1 cellular context compared by ENCODE assay signal in the genomic region with DNA sequence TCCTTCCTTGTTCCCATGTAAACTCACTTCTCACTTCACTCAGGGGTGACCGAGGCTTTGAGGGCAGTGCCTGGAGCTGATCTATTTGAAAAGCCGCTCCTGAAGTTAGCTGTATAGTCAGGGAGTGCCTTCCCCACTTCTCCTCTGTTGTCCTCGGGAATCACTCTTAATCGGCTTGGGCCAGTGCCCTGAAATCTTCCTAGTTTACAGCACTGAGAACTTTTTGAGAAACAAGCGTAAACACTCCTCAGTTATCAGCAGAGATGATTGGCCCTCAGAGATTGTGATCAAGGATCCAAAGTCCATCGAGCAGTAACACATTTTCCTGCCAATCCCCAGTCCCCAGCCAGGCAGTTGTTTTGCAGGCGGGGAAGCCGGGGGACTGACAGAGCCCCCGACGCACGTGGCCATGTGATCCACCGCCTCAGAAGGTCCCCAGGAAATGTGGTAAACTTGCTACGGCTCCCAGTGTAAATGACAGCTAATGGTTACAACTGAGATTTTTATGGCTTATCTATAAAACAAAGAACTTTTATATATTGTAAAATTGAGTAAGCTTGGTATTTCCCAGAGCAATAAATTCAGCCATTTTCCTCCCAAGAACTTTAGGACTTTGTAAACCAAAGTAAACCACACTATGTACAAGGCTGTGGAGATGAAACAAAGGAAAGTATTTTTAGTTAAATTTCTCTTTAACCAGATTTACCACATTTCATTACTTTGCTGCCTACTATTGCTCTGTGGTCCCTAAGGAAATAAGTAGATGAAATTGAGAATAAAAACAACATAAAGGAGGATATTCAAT.
TF ChIP-seq lines count a peak whose summit lies in the region.

No MANE protein-coding gene starts in this region.

TF ChIP-seq in HepG2, 621 proteins besides CTCF, POLR2A, EP300 and RAD21 (continued from another document and continues in another):
- TF ChIP-seq HNF4A (CRISPR knock-in tag; IDR thresholded peaks at IDR 0.05) = peak; percentile 92
- TF ChIP-seq, protein P1, sequence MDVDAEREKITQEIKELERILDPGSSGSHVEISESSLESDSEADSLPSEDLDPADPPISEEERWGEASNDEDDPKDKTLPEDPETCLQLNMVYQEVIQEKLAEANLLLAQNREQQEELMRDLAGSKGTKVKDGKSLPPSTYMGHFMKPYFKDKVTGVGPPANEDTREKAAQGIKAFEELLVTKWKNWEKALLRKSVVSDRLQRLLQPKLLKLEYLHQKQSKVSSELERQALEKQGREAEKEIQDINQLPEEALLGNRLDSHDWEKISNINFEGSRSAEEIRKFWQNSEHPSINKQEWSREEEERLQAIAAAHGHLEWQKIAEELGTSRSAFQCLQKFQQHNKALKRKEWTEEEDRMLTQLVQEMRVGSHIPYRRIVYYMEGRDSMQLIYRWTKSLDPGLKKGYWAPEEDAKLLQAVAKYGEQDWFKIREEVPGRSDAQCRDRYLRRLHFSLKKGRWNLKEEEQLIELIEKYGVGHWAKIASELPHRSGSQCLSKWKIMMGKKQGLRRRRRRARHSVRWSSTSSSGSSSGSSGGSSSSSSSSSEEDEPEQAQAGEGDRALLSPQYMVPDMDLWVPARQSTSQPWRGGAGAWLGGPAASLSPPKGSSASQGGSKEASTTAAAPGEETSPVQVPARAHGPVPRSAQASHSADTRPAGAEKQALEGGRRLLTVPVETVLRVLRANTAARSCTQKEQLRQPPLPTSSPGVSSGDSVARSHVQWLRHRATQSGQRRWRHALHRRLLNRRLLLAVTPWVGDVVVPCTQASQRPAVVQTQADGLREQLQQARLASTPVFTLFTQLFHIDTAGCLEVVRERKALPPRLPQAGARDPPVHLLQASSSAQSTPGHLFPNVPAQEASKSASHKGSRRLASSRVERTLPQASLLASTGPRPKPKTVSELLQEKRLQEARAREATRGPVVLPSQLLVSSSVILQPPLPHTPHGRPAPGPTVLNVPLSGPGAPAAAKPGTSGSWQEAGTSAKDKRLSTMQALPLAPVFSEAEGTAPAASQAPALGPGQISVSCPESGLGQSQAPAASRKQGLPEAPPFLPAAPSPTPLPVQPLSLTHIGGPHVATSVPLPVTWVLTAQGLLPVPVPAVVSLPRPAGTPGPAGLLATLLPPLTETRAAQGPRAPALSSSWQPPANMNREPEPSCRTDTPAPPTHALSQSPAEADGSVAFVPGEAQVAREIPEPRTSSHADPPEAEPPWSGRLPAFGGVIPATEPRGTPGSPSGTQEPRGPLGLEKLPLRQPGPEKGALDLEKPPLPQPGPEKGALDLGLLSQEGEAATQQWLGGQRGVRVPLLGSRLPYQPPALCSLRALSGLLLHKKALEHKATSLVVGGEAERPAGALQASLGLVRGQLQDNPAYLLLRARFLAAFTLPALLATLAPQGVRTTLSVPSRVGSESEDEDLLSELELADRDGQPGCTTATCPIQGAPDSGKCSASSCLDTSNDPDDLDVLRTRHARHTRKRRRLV (CRISPR knock-in tag; IDR thresholded peaks at IDR 0.05) = 0 out of 2 replicates have a peak, but pooled peaks have one; percentile 47
- TF ChIP-seq, protein P2, sequence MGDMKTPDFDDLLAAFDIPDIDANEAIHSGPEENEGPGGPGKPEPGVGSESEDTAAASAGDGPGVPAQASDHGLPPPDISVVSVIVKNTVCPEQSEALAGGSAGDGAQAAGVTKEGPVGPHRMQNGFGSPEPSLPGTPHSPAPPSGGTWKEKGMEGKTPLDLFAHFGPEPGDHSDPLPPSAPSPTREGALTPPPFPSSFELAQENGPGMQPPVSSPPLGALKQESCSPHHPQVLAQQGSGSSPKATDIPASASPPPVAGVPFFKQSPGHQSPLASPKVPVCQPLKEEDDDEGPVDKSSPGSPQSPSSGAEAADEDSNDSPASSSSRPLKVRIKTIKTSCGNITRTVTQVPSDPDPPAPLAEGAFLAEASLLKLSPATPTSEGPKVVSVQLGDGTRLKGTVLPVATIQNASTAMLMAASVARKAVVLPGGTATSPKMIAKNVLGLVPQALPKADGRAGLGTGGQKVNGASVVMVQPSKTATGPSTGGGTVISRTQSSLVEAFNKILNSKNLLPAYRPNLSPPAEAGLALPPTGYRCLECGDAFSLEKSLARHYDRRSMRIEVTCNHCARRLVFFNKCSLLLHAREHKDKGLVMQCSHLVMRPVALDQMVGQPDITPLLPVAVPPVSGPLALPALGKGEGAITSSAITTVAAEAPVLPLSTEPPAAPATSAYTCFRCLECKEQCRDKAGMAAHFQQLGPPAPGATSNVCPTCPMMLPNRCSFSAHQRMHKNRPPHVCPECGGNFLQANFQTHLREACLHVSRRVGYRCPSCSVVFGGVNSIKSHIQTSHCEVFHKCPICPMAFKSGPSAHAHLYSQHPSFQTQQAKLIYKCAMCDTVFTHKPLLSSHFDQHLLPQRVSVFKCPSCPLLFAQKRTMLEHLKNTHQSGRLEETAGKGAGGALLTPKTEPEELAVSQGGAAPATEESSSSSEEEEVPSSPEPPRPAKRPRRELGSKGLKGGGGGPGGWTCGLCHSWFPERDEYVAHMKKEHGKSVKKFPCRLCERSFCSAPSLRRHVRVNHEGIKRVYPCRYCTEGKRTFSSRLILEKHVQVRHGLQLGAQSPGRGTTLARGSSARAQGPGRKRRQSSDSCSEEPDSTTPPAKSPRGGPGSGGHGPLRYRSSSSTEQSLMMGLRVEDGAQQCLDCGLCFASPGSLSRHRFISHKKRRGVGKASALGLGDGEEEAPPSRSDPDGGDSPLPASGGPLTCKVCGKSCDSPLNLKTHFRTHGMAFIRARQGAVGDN (CRISPR knock-in tag; IDR thresholded peaks at IDR 0.05) = peak; percentile 81
- peak; percentile 52; the same call in 1 of the 2 replicates for TF ChIP-seq SIN3A (IDR thresholded peaks at IDR 0.05; ENCODE audit: borderline replicate concordance, low read depth, low read length)
- TF ChIP-seq, protein P3, sequence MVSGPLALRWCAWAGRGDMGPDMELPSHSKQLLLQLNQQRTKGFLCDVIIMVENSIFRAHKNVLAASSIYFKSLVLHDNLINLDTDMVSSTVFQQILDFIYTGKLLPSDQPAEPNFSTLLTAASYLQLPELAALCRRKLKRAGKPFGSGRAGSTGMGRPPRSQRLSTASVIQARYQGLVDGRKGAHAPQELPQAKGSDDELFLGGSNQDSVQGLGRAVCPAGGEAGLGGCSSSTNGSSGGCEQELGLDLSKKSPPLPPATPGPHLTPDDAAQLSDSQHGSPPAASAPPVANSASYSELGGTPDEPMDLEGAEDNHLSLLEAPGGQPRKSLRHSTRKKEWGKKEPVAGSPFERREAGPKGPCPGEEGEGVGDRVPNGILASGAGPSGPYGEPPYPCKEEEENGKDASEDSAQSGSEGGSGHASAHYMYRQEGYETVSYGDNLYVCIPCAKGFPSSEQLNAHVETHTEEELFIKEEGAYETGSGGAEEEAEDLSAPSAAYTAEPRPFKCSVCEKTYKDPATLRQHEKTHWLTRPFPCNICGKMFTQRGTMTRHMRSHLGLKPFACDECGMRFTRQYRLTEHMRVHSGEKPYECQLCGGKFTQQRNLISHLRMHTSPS (CRISPR knock-in tag; IDR thresholded peaks at IDR 0.05; ENCODE audit: low read depth) = no peak
- no peak for TF ChIP-seq POLR2AphosphoS2 (IDR thresholded peaks at IDR 0.05; ENCODE audit: low read depth, low read length)
- TF ChIP-seq, protein P4, sequence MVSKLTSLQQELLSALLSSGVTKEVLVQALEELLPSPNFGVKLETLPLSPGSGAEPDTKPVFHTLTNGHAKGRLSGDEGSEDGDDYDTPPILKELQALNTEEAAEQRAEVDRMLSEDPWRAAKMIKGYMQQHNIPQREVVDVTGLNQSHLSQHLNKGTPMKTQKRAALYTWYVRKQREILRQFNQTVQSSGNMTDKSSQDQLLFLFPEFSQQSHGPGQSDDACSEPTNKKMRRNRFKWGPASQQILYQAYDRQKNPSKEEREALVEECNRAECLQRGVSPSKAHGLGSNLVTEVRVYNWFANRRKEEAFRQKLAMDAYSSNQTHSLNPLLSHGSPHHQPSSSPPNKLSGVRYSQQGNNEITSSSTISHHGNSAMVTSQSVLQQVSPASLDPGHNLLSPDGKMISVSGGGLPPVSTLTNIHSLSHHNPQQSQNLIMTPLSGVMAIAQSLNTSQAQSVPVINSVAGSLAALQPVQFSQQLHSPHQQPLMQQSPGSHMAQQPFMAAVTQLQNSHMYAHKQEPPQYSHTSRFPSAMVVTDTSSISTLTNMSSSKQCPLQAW (CRISPR knock-in tag; IDR thresholded peaks at IDR 0.05) = no peak
- TF ChIP-seq MTA1 (CRISPR knock-in tag; IDR thresholded peaks at IDR 0.05; ENCODE audit: borderline replicate concordance) = 0 out of 2 replicates have a peak, but pooled peaks have one; percentile 36
- TF ChIP-seq NCOA2 (CRISPR knock-in tag; IDR thresholded peaks at IDR 0.05) = peak; percentile 43; the same call in 1 of the 2 replicates
- TF ChIP-seq MAZ (IDR thresholded peaks at IDR 0.05; ENCODE audit: borderline replicate concordance, low read depth, low read length) = no peak
- TF ChIP-seq MAZ (CRISPR knock-in tag; IDR thresholded peaks at IDR 0.05; ENCODE audit: low read depth) = 0 out of 2 replicates have a peak, but pooled peaks have one; percentile 48
- TF ChIP-seq POGZ (CRISPR knock-in tag; IDR thresholded peaks at IDR 0.05) = peak; percentile 42; the same call in 1 of the 2 replicates
- TF ChIP-seq ARNT2 (CRISPR knock-in tag; IDR thresholded peaks at IDR 0.05; ENCODE audit: low read depth) = 0 out of 2 replicates have a peak, but pooled peaks have one; percentile 28
- TF ChIP-seq SALL1 (CRISPR knock-in tag; IDR thresholded peaks at IDR 0.05) = peak; percentile 77
- TF ChIP-seq ZNF501 (CRISPR knock-in tag; IDR thresholded peaks at IDR 0.05) = no peak
- no peak for TF ChIP-seq CREB1 (IDR thresholded peaks at IDR 0.05)
- 0 out of 2 replicates have a peak, but pooled peaks have one; percentile 35 for TF ChIP-seq CREB1 (CRISPR knock-in tag; IDR thresholded peaks at IDR 0.05)
- 0 out of 2 replicates have a peak, but pooled peaks have one; percentile 45 for TF ChIP-seq ZFP36L1 (CRISPR knock-in tag; IDR thresholded peaks at IDR 0.05)
- 0 out of 2 replicates have a peak, but pooled peaks have one; percentile 50 for TF ChIP-seq CAMTA2 (CRISPR knock-in tag; IDR thresholded peaks at IDR 0.05; ENCODE audit: borderline replicate concordance)
- TF ChIP-seq ELF4 (CRISPR knock-in tag; IDR thresholded peaks at IDR 0.05; ENCODE audit: borderline replicate concordance) = 0 out of 2 replicates have a peak, but pooled peaks have one; percentile 44
- TF ChIP-seq, protein P5, sequence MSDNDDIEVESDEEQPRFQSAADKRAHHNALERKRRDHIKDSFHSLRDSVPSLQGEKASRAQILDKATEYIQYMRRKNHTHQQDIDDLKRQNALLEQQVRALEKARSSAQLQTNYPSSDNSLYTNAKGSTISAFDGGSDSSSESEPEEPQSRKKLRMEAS (IDR thresholded peaks at IDR 0.05) = peak; percentile 95
- peak; percentile 51 for TF ChIP-seq FOXO1 (CRISPR knock-in tag; IDR thresholded peaks at IDR 0.05)
- TF ChIP-seq SP1 (IDR thresholded peaks at IDR 0.05) = no peak
- no peak for TF ChIP-seq SP1 (CRISPR knock-in tag; IDR thresholded peaks at IDR 0.05)
- TF ChIP-seq, protein P6, sequence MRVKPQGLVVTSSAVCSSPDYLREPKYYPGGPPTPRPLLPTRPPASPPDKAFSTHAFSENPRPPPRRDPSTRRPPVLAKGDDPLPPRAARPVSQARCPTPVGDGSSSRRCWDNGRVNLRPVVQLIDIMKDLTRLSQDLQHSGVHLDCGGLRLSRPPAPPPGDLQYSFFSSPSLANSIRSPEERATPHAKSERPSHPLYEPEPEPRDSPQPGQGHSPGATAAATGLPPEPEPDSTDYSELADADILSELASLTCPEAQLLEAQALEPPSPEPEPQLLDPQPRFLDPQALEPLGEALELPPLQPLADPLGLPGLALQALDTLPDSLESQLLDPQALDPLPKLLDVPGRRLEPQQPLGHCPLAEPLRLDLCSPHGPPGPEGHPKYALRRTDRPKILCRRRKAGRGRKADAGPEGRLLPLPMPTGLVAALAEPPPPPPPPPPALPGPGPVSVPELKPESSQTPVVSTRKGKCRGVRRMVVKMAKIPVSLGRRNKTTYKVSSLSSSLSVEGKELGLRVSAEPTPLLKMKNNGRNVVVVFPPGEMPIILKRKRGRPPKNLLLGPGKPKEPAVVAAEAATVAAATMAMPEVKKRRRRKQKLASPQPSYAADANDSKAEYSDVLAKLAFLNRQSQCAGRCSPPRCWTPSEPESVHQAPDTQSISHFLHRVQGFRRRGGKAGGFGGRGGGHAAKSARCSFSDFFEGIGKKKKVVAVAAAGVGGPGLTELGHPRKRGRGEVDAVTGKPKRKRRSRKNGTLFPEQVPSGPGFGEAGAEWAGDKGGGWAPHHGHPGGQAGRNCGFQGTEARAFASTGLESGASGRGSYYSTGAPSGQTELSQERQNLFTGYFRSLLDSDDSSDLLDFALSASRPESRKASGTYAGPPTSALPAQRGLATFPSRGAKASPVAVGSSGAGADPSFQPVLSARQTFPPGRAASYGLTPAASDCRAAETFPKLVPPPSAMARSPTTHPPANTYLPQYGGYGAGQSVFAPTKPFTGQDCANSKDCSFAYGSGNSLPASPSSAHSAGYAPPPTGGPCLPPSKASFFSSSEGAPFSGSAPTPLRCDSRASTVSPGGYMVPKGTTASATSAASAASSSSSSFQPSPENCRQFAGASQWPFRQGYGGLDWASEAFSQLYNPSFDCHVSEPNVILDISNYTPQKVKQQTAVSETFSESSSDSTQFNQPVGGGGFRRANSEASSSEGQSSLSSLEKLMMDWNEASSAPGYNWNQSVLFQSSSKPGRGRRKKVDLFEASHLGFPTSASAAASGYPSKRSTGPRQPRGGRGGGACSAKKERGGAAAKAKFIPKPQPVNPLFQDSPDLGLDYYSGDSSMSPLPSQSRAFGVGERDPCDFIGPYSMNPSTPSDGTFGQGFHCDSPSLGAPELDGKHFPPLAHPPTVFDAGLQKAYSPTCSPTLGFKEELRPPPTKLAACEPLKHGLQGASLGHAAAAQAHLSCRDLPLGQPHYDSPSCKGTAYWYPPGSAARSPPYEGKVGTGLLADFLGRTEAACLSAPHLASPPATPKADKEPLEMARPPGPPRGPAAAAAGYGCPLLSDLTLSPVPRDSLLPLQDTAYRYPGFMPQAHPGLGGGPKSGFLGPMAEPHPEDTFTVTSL (CRISPR knock-in tag; IDR thresholded peaks at IDR 0.05; ENCODE audit: borderline replicate concordance) = no peak
- peak; percentile 75 for TF ChIP-seq BHLHE40 (IDR thresholded peaks at IDR 0.05; ENCODE audit: low read length)
- TF ChIP-seq ZNF788 (CRISPR knock-in tag; IDR thresholded peaks at IDR 0.05; ENCODE audit: borderline replicate concordance) = peak; percentile 62; the same call in 1 of the 2 replicates
- peak; percentile 65 for TF ChIP-seq HNF4G (IDR thresholded peaks at IDR 0.05; ENCODE audit: borderline replicate concordance, low read depth, low read length)
- TF ChIP-seq HNF4G (CRISPR knock-in tag; IDR thresholded peaks at IDR 0.05; ENCODE audit: borderline replicate concordance, low read depth) = no peak
- TF ChIP-seq ZNF546 (CRISPR knock-in tag; conservative IDR thresholded peaks at IDR 0.05) = no peak
- TF ChIP-seq KAT8 (CRISPR knock-in tag; IDR thresholded peaks at IDR 0.05) = no peak
- TF ChIP-seq GATAD1 (CRISPR knock-in tag; IDR thresholded peaks at IDR 0.05) = no peak
- TF ChIP-seq SOX6 (IDR thresholded peaks at IDR 0.05) = no peak
- peak; percentile 58; the same call in 1 of the 2 replicates for TF ChIP-seq SOX6 (CRISPR knock-in tag; IDR thresholded peaks at IDR 0.05)
- TF ChIP-seq LCORL (IDR thresholded peaks at IDR 0.05) = no peak
- 0 out of 2 replicates have a peak, but pooled peaks have one; percentile 20 for TF ChIP-seq LCORL (CRISPR knock-in tag; IDR thresholded peaks at IDR 0.05)
- TF ChIP-seq YEATS4 (CRISPR knock-in tag; IDR thresholded peaks at IDR 0.05; ENCODE audit: borderline replicate concordance) = peak; percentile 56; the same call in 1 of the 2 replicates
- TF ChIP-seq NCOR1 (IDR thresholded peaks at IDR 0.05; ENCODE audit: borderline replicate concordance, low read length) = peak; percentile 67; the same call in 1 of the 2 replicates
- TF ChIP-seq RXRB (CRISPR knock-in tag; IDR thresholded peaks at IDR 0.05; ENCODE audit: borderline replicate concordance) = no peak
